1 cellular context compared by ENCODE assay signal in genomic region chr1:168009322-168009721, GRCh38.
TF ChIP-seq lines count a peak whose summit lies in the region.

No MANE protein-coding gene starts in this region.

TF ChIP-seq in K562, 482 proteins besides CTCF, POLR2A, EP300 and RAD21 (continued from another document and continues in another):
- no peak for TF ChIP-seq FOXO4 (CRISPR knock-in tag; IDR thresholded peaks at IDR 0.05)
- no peak for TF ChIP-seq MYNN (IDR thresholded peaks at IDR 0.05)
- TF ChIP-seq MYNN (CRISPR knock-in tag; IDR thresholded peaks at IDR 0.05), result no peak
- TF ChIP-seq ELF4 (CRISPR knock-in tag; IDR thresholded peaks at IDR 0.05), result peak; percentile 75
- TF ChIP-seq ZNF354B (CRISPR knock-in tag; IDR thresholded peaks at IDR 0.05), result no peak
- peak; percentile 44 for TF ChIP-seq NKRF (IDR thresholded peaks at IDR 0.05; ENCODE audit: borderline replicate concordance)
- no peak for TF ChIP-seq REST (CRISPR knock-in tag; IDR thresholded peaks at IDR 0.05; ENCODE audit: low read depth)
- TF ChIP-seq ILK (tag; IDR thresholded peaks at IDR 0.05; ENCODE audit: borderline replicate concordance, low read depth), result no peak
- TF ChIP-seq ZNF23 (CRISPR knock-in tag; IDR thresholded peaks at IDR 0.05), result no peak
- no peak for TF ChIP-seq MEF2A (IDR thresholded peaks at IDR 0.05; ENCODE audit: control insufficient read depth, low read depth, low read length)
- no peak for TF ChIP-seq ZNF583 (CRISPR knock-in tag; IDR thresholded peaks at IDR 0.05)
- TF ChIP-seq HDAC1 (IDR thresholded peaks at IDR 0.05), result peak in 1 of 2 experiments; percentile 39; a peak in 2 of 4 replicates
- TF ChIP-seq POU5F1 (IDR thresholded peaks at IDR 0.05; ENCODE audit: borderline replicate concordance, low read depth, low read length, partially characterized antibody), result no peak
- TF ChIP-seq NRF1 (conservative IDR thresholded peaks at IDR 0.05 in 1 of 2, IDR thresholded peaks at IDR 0.05 in 1 of 2), result no peak
- TF ChIP-seq ZZZ3 (IDR thresholded peaks at IDR 0.05), result no peak
- peak; percentile 33 for TF ChIP-seq NCOA4 (IDR thresholded peaks at IDR 0.05; ENCODE audit: partially characterized antibody)
- TF ChIP-seq CREBBP (IDR thresholded peaks at IDR 0.05; ENCODE audit: low read depth, low read length), result no peak
- no peak for TF ChIP-seq NFRKB (IDR thresholded peaks at IDR 0.05; ENCODE audit: low read depth)
- peak; percentile 66 for TF ChIP-seq THRB (CRISPR knock-in tag; conservative IDR thresholded peaks at IDR 0.05)
- no peak for TF ChIP-seq TEAD1 (CRISPR knock-in tag; IDR thresholded peaks at IDR 0.05)
- TF ChIP-seq MAFK (IDR thresholded peaks at IDR 0.05; ENCODE audit: low read length), result no peak
- TF ChIP-seq PKNOX1 (IDR thresholded peaks at IDR 0.05), result no peak
- TF ChIP-seq CGGBP1 (CRISPR knock-in tag; IDR thresholded peaks at IDR 0.05), result no peak
- TF ChIP-seq ZNF431 (CRISPR knock-in tag; IDR thresholded peaks at IDR 0.05), result no peak
- TF ChIP-seq ZNF224 (CRISPR knock-in tag; IDR thresholded peaks at IDR 0.05), result no peak
- TF ChIP-seq ZBTB17 (CRISPR knock-in tag; IDR thresholded peaks at IDR 0.05), result no peak
- no peak for TF ChIP-seq ZBTB11 (CRISPR knock-in tag; IDR thresholded peaks at IDR 0.05)
- 0 out of 2 replicates have a peak, but pooled peaks have one; percentile 11 for TF ChIP-seq ZNF407 (IDR thresholded peaks at IDR 0.05; ENCODE audit: low read depth)
- no peak for TF ChIP-seq ZNF217 (CRISPR knock-in tag; IDR thresholded peaks at IDR 0.05)
- no peak for TF ChIP-seq CREB3L1 (IDR thresholded peaks at IDR 0.05; ENCODE audit: borderline replicate concordance, low read depth)
- no peak for TF ChIP-seq MLX (CRISPR knock-in tag; conservative IDR thresholded peaks at IDR 0.05)
